In the genomic region with DNA sequence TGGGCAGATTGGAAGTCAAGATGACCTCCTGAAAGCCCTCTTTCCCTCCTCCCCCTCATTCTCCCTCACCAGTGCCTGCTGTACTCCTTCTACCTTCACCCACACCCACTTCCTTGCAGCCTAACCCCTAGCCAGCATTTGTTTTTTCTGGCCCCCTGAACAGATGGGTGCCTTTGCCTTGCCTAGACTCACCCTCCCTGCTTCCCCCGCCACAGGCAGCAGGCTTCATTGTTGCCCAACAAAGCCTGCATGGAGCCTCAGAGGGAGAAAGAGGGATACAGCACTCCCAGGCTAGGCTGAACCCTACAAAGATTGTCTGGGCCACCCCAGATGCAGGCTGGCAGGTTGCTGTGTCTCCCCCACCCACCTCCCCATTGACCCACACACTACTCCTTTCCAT, we compare ENCODE assay signal across 18 cellular contexts. TPM values are rescaled to one million over a fixed set of nuclear protein-coding genes. Genes with fewer than 3 reads are reported as not detected.
DNase-seq lines count a peak whose midpoint lies in the region; ATAC-seq, FAIRE-seq and TF ChIP-seq lines count a peak whose summit lies in the region.
"Had no signal": no experiment of that assay in that cellular context is flagged by ENCODE, and none has a peak within 500 bp of the region (broad histone marks: within the 10 kb centered on the region; RNA-seq: fewer than 3 reads in every experiment).

No MANE protein-coding gene starts in this region.

- intact Hi-C loops in heart right ventricle (cut with DNase I) (no loop called here), Right ventricle myocardium superior (cut with DNase I) (no loop called here), psoas muscle (cut with DNase I) (no loop called here), upper lobe of right lung (cut with DNase I) (no loop called here)

- no peak overlapping the region for H3K18ac ChIP-seq in H1 (ENCODE audit: extremely low read depth, low read length)

- no peaks in the 10 kb centered on the region for H3K9me3 ChIP-seq in heart right ventricle
- peaks cover 0 to 6% of the 10 kb centered on the region in 2 experiments; a peak in 2 of 4 replicates for H3K9me3 ChIP-seq in H1 (ENCODE audit: insufficient read depth in 2 of 2, low read depth in 1 of 2, low read length in 1 of 2)
- no peaks in the 10 kb centered on the region for H3K9me3 ChIP-seq in psoas muscle
- no peaks in the 10 kb centered on the region for H3K9me3 ChIP-seq in upper lobe of right lung
- H3K9me3 ChIP-seq: A549, BLaER1, pancreas had no signal

- H2BK20ac ChIP-seq in H1 (ENCODE audit: low read length), result no peak overlapping the region

- no peak for TF ChIP-seq POLR2A in H1 (IDR thresholded peaks at IDR 0.05; ENCODE audit: control extremely low read depth in 1 of 2, low read depth in 2 of 2, low read length in 2 of 2)

- no peak for ATAC-seq in heart right ventricle
- ATAC-seq in Right ventricle myocardium superior (ENCODE audit: poor library complexity), result no peak
- no peak for ATAC-seq in psoas muscle
- no peak for ATAC-seq in upper lobe of right lung
- ATAC-seq in GM18861 (IDR thresholded peaks at IDR 0.05; ENCODE audit: unreplicated experiment), result no peak
- ATAC-seq in HG03460 (IDR thresholded peaks at IDR 0.05; ENCODE audit: unreplicated experiment), result no peak
- ATAC-seq: A549; activated CD4-positive, alpha-beta T cell treated with anti-CD3 and anti-CD28 coated beads for 36 hours; HepG2; pancreas; stimulated activated naive B cell treated with anti-CD40 and anti-IgM and Interleukin-4, amounts not matched to agents 10 μg/mL and 1 μg/mL and 100 μg/mL, for 72 hours had no signal

- peak overlapping the region; percentile 16 for H4K91ac ChIP-seq in H1 (replicated peaks; ENCODE audit: insufficient read length, low read length)

- H4K5ac ChIP-seq in H1 (ENCODE audit: insufficient read length, low read depth, low read length), result no peak overlapping the region

- TF ChIP-seq RAD21 in H1 (IDR thresholded peaks at IDR 0.05 in 1 of 2, conservative IDR thresholded peaks at IDR 0.05 in 1 of 2; ENCODE audit: low read depth in 2 of 2, low read length in 2 of 2), result no peak

- no peaks in the 10 kb centered on the region; a peak in 1 of 4 replicates for H3K79me2 ChIP-seq in H1 (ENCODE audit: control insufficient read depth in 1 of 2, insufficient read depth in 2 of 2, low read length in 2 of 2)

- H2BK12ac ChIP-seq in H1 (ENCODE audit: low read depth, low read length), result no peak overlapping the region

- peak overlapping the region in 1 of 2 experiments; percentile 77; a peak in 1 of 4 replicates for H3K4me2 ChIP-seq in H1 (ENCODE audit: insufficient read depth in 1 of 2, low read depth in 2 of 2, low read length in 2 of 2)
- H3K4me2 ChIP-seq: A549, BLaER1 had no signal

- H2BK120ac ChIP-seq in H1 (replicated peaks; ENCODE audit: low read depth, low read length), result no peak overlapping the region

- CTCF ChIA-PET in H1 (lab: Charles Lee; ENCODE audit: partially characterized antibody), result interaction anchor here (0.6 to 2.3 kb wide), 6 partner anchors 9 to 1093 kb away, joined by 3 to 7 read pairs (median 3); no protein-coding TSS in a partner anchor

- peaks cover 5% of the 10 kb centered on the region; the same call in 1 of the 2 replicates for H3K23me2 ChIP-seq in H1 (ENCODE audit: low read depth, low read length)

- H3K27ac ChIP-seq in heart right ventricle, result peak overlapping the region in 4 of 10 donors; percentile 28 to 89 (median 44)
- no peak overlapping the region; the same call in 1 of the 2 replicates for H3K27ac ChIP-seq in H1 (ENCODE audit: low read depth, low read length)
- H3K27ac ChIP-seq in psoas muscle, result peak overlapping the region; percentile 94
- peak overlapping the region; percentile 49 for H3K27ac ChIP-seq in upper lobe of right lung
- H3K27ac ChIP-seq: A549, BLaER1, pancreas had no signal

- H3K27me3 ChIP-seq in heart right ventricle (peaks cover 0 to 12% (median 0%) of the 10 kb centered on the region in 7 donors), H1 (replicated peaks in 1 of 4; ENCODE audit: control insufficient read depth in 3 of 4, extremely low read depth in 1 of 4, insufficient read depth in 3 of 4, low read length in 3 of 4) (no peaks in the 10 kb centered on the region; a peak in 1 of 7 replicates), psoas muscle (ENCODE audit: insufficient read depth in 3 of 3, low read length in 2 of 3) (no peaks in the 10 kb centered on the region), upper lobe of right lung (no peaks in the 10 kb centered on the region)
- H3K27me3 ChIP-seq: BLaER1, pancreas had no signal

- no peak overlapping the region for H3K23ac ChIP-seq in H1 (ENCODE audit: insufficient read length)

- FAIRE-seq in H1 (lab: Jason Lieb, UNC), result no peak
- FAIRE-seq: A549, HepG2, pancreas had no signal

- no peak overlapping the region for H3K9ac ChIP-seq in H1 (replicated peaks in 1 of 4; ENCODE audit: extremely low read depth in 1 of 4, low read depth in 3 of 4, low read length in 3 of 4)
- H3K9ac ChIP-seq: BLaER1 had no signal

- H3K4ac ChIP-seq in H1 (replicated peaks; ENCODE audit: insufficient read length, low read depth, low read length), result no peak overlapping the region

- DNase-seq in heart right ventricle (no peak), Right ventricle myocardium superior (no peak), H1 (ENCODE audit: low read depth in 1 of 2, low spot score in 2 of 2) (no peak), psoas muscle (no peak), upper lobe of right lung (no peak), NCI-H345 treated with DMSO at 0.1 percent for 48 hours (lab: John Stamatoyannopoulos, UW; ENCODE audit: unreplicated experiment) (no peak)
- DNase-seq: activated CD4-positive, alpha-beta T cell treated with anti-CD3 and anti-CD28 coated beads for 36 hours; naive B cell; NCI-H1436; NCI-H524 treated with DMSO at 0.1 percent for 48 hours; pancreas; stimulated activated CD4-positive, alpha-beta T cell treated with anti-CD3 and anti-CD28 coated beads, Interleukin-1b, Interleukin-23, amount 100 ng/mL, for 48 hours; stimulated activated naive B cell treated with anti-CD40 and anti-IgM and Interleukin-4, amounts not matched to agents 10 μg/mL and 1 μg/mL and 100 μg/mL, for 72 hours had no signal

- peak overlapping the region; percentile 5; the same call in 1 of the 2 replicates for H4K8ac ChIP-seq in H1 (ENCODE audit: extremely low read depth, insufficient read depth, low read length)

- no peak overlapping the region for H3K14ac ChIP-seq in H1 (ENCODE audit: insufficient read length)

- 63 to 100% methylated on average over 1 of the region's 1 CpG for WGBS in heart right ventricle, 2 donors
- 82% methylated on average over 1 of the region's 1 CpG; no CpG with 5 or more reads in 1 of the 2 experiments for WGBS in H1 (ENCODE audit: extremely low coverage in 1 of 2, insufficient coverage in 1 of 2, insufficient read length in 1 of 2, insufficient replicate concordance in 2 of 2, low coverage in 1 of 2, low lambda C conversion rate in 2 of 2, missing lambda C conversion rate in 1 of 2), 2 experiments
- WGBS in psoas muscle, 3 donors, result 82 to 100% (median 94%) methylated on average over 1 of the region's 1 CpG

- H2AFZ ChIP-seq in H1 (ENCODE audit: low read length), result no peak overlapping the region

- H2BK15ac ChIP-seq in H1 (ENCODE audit: low read length), result no peak overlapping the region

- H3K79me1 ChIP-seq in H1 (ENCODE audit: low read depth, low read length), result 0 out of 2 replicates have a peak, but pooled peaks cover 3% of the 10 kb centered on the region

- no peak for TF ChIP-seq EP300 in H1 (IDR thresholded peaks at IDR 0.05; ENCODE audit: borderline replicate concordance in 1 of 2, low read depth in 2 of 2, low read length in 2 of 2)

- TF ChIP-seq CTCF in heart right ventricle (IDR thresholded peaks at IDR 0.05) (no peak), H1 (IDR thresholded peaks at IDR 0.05; ENCODE audit: control extremely low read depth in 1 of 3, insufficient read depth in 1 of 3, low read depth in 1 of 3, low read length in 3 of 3) (no peak), psoas muscle (IDR thresholded peaks at IDR 0.05) (no peak), upper lobe of right lung (IDR thresholded peaks at IDR 0.05) (no peak)

- peaks cover 0 to 1% of the 10 kb centered on the region in 2 experiments for H4K20me1 ChIP-seq in H1 (replicated peaks in 1 of 2; ENCODE audit: control insufficient read depth in 1 of 2, insufficient read depth in 2 of 2, low read length in 2 of 2)
- H4K20me1 ChIP-seq: BLaER1 had no signal

- H3K4me1 ChIP-seq in heart right ventricle (peaks cover 3 to 79% (median 42%) of the 10 kb centered on the region in 9 donors), H1 (replicated peaks in 1 of 4; ENCODE audit: control insufficient read depth in 3 of 4, insufficient read depth in 4 of 4, low read length in 3 of 4) (peaks cover 0 to 3% (median 0%) of the 10 kb centered on the region in 4 experiments; a peak in 2 of 7 replicates), psoas muscle (peaks cover 82% of the 10 kb centered on the region), upper lobe of right lung (peaks cover 35% of the 10 kb centered on the region)
- H3K4me1 ChIP-seq: A549, BLaER1 had no signal

- H3K36me3 ChIP-seq in heart right ventricle, result peaks cover 0 to 4% (median 0%) of the 10 kb centered on the region in 9 donors
- H3K36me3 ChIP-seq in H1 (ENCODE audit: control insufficient read depth in 2 of 4, insufficient read depth in 4 of 4, low read length in 3 of 4), result peaks cover 0 to 6% (median 2%) of the 10 kb centered on the region in 4 experiments; a peak in 4 of 8 replicates
- no peaks in the 10 kb centered on the region for H3K36me3 ChIP-seq in psoas muscle (ENCODE audit: insufficient read depth in 1 of 2, low read depth in 1 of 2)
- H3K36me3 ChIP-seq in upper lobe of right lung, result no peaks in the 10 kb centered on the region
- H3K36me3 ChIP-seq: BLaER1, pancreas had no signal

- peak overlapping the region in 9 of 10 donors; percentile 78 to 95 (median 88) for H3K4me3 ChIP-seq in heart right ventricle
- no peak overlapping the region for H3K4me3 ChIP-seq in H1 (ENCODE audit: extremely low read depth in 1 of 4, insufficient read depth in 2 of 4, low read depth in 3 of 4, low read length in 4 of 4)
- H3K4me3 ChIP-seq in psoas muscle, result peak overlapping the region; percentile 88
- peak overlapping the region; percentile 79 for H3K4me3 ChIP-seq in upper lobe of right lung
- H3K4me3 ChIP-seq: A549, BLaER1, pancreas had no signal

- H2AK5ac ChIP-seq in H1 (ENCODE audit: low read depth, low read length), result no peak overlapping the region

- H2BK5ac ChIP-seq in H1 (ENCODE audit: low read depth, low read length), result 0 out of 2 replicates have a peak overlapping the region, but pooled peaks have one; percentile 9

- POLR2A ChIA-PET in H1 (lab: Charles Lee; ENCODE audit: partially characterized antibody), result interaction anchor here (0.7 kb wide), 2 partner anchors 23 to 232 kb away, joined by 3 read pairs; no protein-coding TSS in a partner anchor

- no peak overlapping the region for H3K56ac ChIP-seq in H1 (replicated peaks; ENCODE audit: insufficient read length, low read depth, low read length)

RNA-seq across cellular contexts. Expression of a gene that starts 2.7 kb away (rescaled TPM):
- total RNA-seq in heart right ventricle, result 10 to 100 TPM; 15.9 to 40.0 (median 20.9) TPM
- polyA plus RNA-seq in heart right ventricle, result 10 to 100 TPM; 17.4 to 22.8 TPM
- 29.7 TPM for total RNA-seq in Right ventricle myocardium superior
- 18.5 and 19.7 TPM in 2 replicates for total RNA-seq in H1 (2021; fragmentation: NEBNext Ultra II Directional; extraction: Animal tissue kit (Norgen Biotek cat#: 25700))
- 13.4 and 15.1 TPM in 2 replicates for polyA plus RNA-seq in H1 (2011; rRNA removed)
- 15.5 TPM for polyA plus RNA-seq in H1 (2011; cell fraction: cytosol; rRNA removed)
- 20.1 TPM for polyA plus RNA-seq in H1 (2011; cell fraction: nucleus; rRNA removed)
- 13.7 to 19.2 TPM (median 17.3 TPM) in 4 replicates for polyA plus RNA-seq in H1 (2012, experiment 1 of 2)
- polyA plus RNA-seq in H1 (2012, experiment 2 of 2), result 20.0 TPM
- polyA plus RNA-seq in H1 (2013, experiment 1 of 2), result 9.9 TPM
- polyA plus RNA-seq in H1 (2013, experiment 2 of 2), result 9.4 TPM
- polyA minus RNA-seq in H1 (2011; rRNA and poly(A)+ RNA removed), result 28.3 and 33.5 TPM in 2 replicates
- 11.9 TPM for polyA minus RNA-seq in H1 (2011; cell fraction: cytosol; rRNA and poly(A)+ RNA removed)
- polyA minus RNA-seq in H1 (2011; cell fraction: nucleus; rRNA and poly(A)+ RNA removed), result 19.5 TPM
- total RNA-seq in psoas muscle, result 10 to 100 TPM; 24.2 to 44.2 (median 36.4) TPM
- 10 to 100 TPM; 17.3 to 32.5 (median 17.4) TPM for polyA plus RNA-seq in psoas muscle
- 29.3 TPM for total RNA-seq in upper lobe of right lung

Comparison
In these comparisons a context has a peak if more than half of its experiments do, and no peak if none do; other contexts are left out.
1. H3K4me3 ChIP-seq: peak in heart right ventricle (9 of 10), psoas muscle (single experiment) and upper lobe of right lung (single experiment); none in H1 (0 of 4).